In the genomic region with DNA sequence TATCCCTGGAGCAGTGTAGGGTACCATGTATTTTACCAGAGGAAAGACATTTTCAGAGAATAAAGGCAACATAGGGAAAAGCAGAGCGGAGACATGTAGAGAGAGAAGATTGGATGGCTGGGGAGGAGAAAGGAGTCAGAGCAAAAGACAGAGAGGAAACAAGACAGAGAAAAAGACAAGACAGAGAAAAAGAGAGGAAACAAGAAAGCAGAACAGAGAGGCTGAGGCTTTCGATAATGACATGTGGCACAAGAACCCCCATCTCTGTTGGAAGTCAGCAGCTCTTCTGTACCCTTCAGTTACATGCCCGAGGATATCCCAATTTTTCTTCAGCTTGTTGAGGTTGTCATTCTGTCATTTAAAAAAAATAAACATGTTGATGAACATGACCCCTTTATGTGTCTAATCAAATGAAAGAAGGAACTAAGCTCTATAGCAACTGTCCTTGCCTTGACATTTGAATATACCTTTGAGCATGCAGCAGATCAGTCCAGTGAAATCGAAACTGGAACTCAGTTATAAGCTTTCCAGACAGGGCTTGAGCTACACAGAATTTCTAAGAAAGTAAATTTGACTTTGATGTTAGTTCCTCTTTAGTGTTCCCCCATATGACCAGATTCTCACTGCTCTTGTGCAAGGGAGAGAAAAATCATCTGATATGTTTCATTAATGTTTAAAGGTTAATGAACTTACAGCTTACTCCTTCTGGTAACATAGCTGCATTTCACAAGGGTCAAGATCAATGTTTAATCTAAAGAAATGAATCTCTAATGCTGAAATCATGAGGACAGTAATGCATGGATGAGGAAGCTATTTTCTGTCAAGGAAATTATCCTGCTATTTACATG, we compare ENCODE assay signal across 9 cellular contexts.
DNase-seq lines count a peak whose midpoint lies in the region; ATAC-seq and TF ChIP-seq lines count a peak whose summit lies in the region.
"Had no signal": no experiment of that assay in that cellular context is flagged by ENCODE, and none has a peak within 500 bp of the region (broad histone marks: within the 10 kb centered on the region; RNA-seq: fewer than 3 reads in every experiment).

No MANE protein-coding gene starts in this region.

- TF ChIP-seq CTCF in Peyer's patch (IDR thresholded peaks at IDR 0.05): no peak

- H3K4me3 ChIP-seq in Peyer's patch: peak overlapping the region in 1 of 4 donors; percentile 9
- H3K4me3 ChIP-seq: heart right ventricle had no signal

- DNase-seq in activated T-cell treated with anti-CD3 and anti-CD28 coated beads, Interleukin-2, amount 50 U/mL, for 72 hours: peak in 1 of 2 donors; percentile 21
- no peak for DNase-seq in activated T-cell treated with anti-CD3 and anti-CD28 coated beads for 4 hours
- DNase-seq in Peyer's patch: no peak
- DNase-seq in natural killer cell treated with Interleukin-12 subunit alpha and Interleukin-12 subunit beta and Interleukin-15 and Interleukin-18, amount 100 ng/mL, for 72 hours (ENCODE audit: low spot score): no peak
- DNase-seq in NCI-H1105 (lab: John Stamatoyannopoulos, UW): no peak
- no peak for DNase-seq in NCI-H1092 treated with DMSO at 0.1 percent for 48 hours (lab: John Stamatoyannopoulos, UW)
- DNase-seq in DMS53 (lab: John Stamatoyannopoulos, UW): no peak
- DNase-seq: heart right ventricle had no signal

- TF ChIP-seq POLR2A in Peyer's patch (IDR thresholded peaks at IDR 0.05): no peak

- H3K27ac ChIP-seq in Peyer's patch: peak overlapping the region; percentile 27 to 70 (median 56)

- ATAC-seq in activated T-cell treated with anti-CD3 and anti-CD28 coated beads, Interleukin-2, amount 50 U/mL, for 72 hours (replicated peaks in 1 of 2): peak; percentile 77 to 82
- ATAC-seq in HG02981 (IDR thresholded peaks at IDR 0.05; ENCODE audit: unreplicated experiment): peak; percentile 81
- ATAC-seq in natural killer cell treated with Interleukin-12 subunit alpha and Interleukin-12 subunit beta and Interleukin-15 and Interleukin-18, amount 100 ng/mL, for 72 hours: peak; percentile 85 to 86

- peak overlapping the region; percentile 61 for H3K27ac Mint-ChIP-seq in activated T-cell treated with anti-CD3 and anti-CD28 coated beads, Interleukin-2, amount 50 U/mL, for 72 hours
- peak overlapping the region; percentile 91 to 98 for H3K27ac Mint-ChIP-seq in natural killer cell treated with Interleukin-12 subunit alpha and Interleukin-12 subunit beta and Interleukin-15 and Interleukin-18, amount 100 ng/mL, for 72 hours

- peaks cover 1 to 2% of the 10 kb centered on the region in 2 donors for H3K9me3 Mint-ChIP-seq in activated T-cell treated with anti-CD3 and anti-CD28 coated beads, Interleukin-2, amount 50 U/mL, for 72 hours
- H3K9me3 Mint-ChIP-seq in natural killer cell treated with Interleukin-12 subunit alpha and Interleukin-12 subunit beta and Interleukin-15 and Interleukin-18, amount 100 ng/mL, for 72 hours: peaks cover 3% of the 10 kb centered on the region

- peaks cover 56% of the 10 kb centered on the region for H3K4me1 Mint-ChIP-seq in activated T-cell treated with anti-CD3 and anti-CD28 coated beads, Interleukin-2, amount 50 U/mL, for 72 hours (ENCODE audit: low read depth)
- peaks cover 54 to 58% of the 10 kb centered on the region in 2 donors for H3K4me1 Mint-ChIP-seq in natural killer cell treated with Interleukin-12 subunit alpha and Interleukin-12 subunit beta and Interleukin-15 and Interleukin-18, amount 100 ng/mL, for 72 hours (ENCODE audit: low read depth in 2 of 2)

- H3K9me3 ChIP-seq in Peyer's patch: no peaks in the 10 kb centered on the region
- H3K9me3 ChIP-seq: heart right ventricle had no signal

- H3K4me1 ChIP-seq in Peyer's patch: peaks cover 0 to 23% (median 3%) of the 10 kb centered on the region in 4 donors

- H3K36me3 Mint-ChIP-seq in activated T-cell treated with anti-CD3 and anti-CD28 coated beads, Interleukin-2, amount 50 U/mL, for 72 hours (ENCODE audit: insufficient read depth in 2 of 2): no peaks in the 10 kb centered on the region
- H3K36me3 Mint-ChIP-seq in natural killer cell treated with Interleukin-12 subunit alpha and Interleukin-12 subunit beta and Interleukin-15 and Interleukin-18, amount 100 ng/mL, for 72 hours: peaks cover 5% of the 10 kb centered on the region

- no peaks in the 10 kb centered on the region for H3K36me3 ChIP-seq in Peyer's patch
- H3K36me3 ChIP-seq: heart right ventricle had no signal

- no peaks in the 10 kb centered on the region for H3K27me3 Mint-ChIP-seq in activated T-cell treated with anti-CD3 and anti-CD28 coated beads, Interleukin-2, amount 50 U/mL, for 72 hours (ENCODE audit: low read depth)
- no peaks in the 10 kb centered on the region for H3K27me3 Mint-ChIP-seq in natural killer cell treated with Interleukin-12 subunit alpha and Interleukin-12 subunit beta and Interleukin-15 and Interleukin-18, amount 100 ng/mL, for 72 hours

- H3K27me3 ChIP-seq in Peyer's patch: no peaks in the 10 kb centered on the region

- peak overlapping the region; percentile 60 to 61 for H3K4me3 Mint-ChIP-seq in activated T-cell treated with anti-CD3 and anti-CD28 coated beads, Interleukin-2, amount 50 U/mL, for 72 hours
- H3K4me3 Mint-ChIP-seq in natural killer cell treated with Interleukin-12 subunit alpha and Interleukin-12 subunit beta and Interleukin-15 and Interleukin-18, amount 100 ng/mL, for 72 hours: peak overlapping the region; percentile 88
